In genomic region chr2:43105586-43106562, GRCh38 we compare ENCODE assay signal across 8 cellular contexts.
DNase-seq lines count a peak whose midpoint lies in the region; TF ChIP-seq lines count a peak whose summit lies in the region.

No MANE protein-coding gene starts in this region.

- H3K36me3 Mint-ChIP-seq in endodermal cell (ENCODE audit: low read depth) (no peaks in the 10 kb centered on the region), nephron (ENCODE audit: low read depth) (no peaks in the 10 kb centered on the region)

- H3K9me3 Mint-ChIP-seq in endodermal cell (no peaks in the 10 kb centered on the region), nephron (peaks cover 3% of the 10 kb centered on the region)

- WGBS in endodermal cell (ENCODE audit: insufficient coverage in 1 of 2, insufficient read length in 1 of 2), 2 experiments, result 83 to 91% methylated on average over 1 to 4 of the region's 4 CpGs

- no peaks in the 10 kb centered on the region for H3K9me3 ChIP-seq in endodermal cell (ENCODE audit: control insufficient read depth, low read length)

- DNase-seq in DMS53 (lab: John Stamatoyannopoulos, UW), result peak; percentile 11
- DNase-seq in DMS53 treated with DMSO at 0.1 percent for 48 hours (lab: John Stamatoyannopoulos, UW; ENCODE audit: unreplicated experiment), result no peak
- peak; percentile 83 for DNase-seq in NOMO-1 treated with DMSO at 0.1 percent for 48 hours (lab: John Stamatoyannopoulos, UW; ENCODE audit: unreplicated experiment)
- DNase-seq in endodermal cell, result peak; percentile 72
- no peak for DNase-seq in middle frontal gyrus (ENCODE audit: extremely low spot score, low spot score)
- no peak for DNase-seq in NCI-H187 treated with DMSO at 0.1 percent for 48 hours (lab: John Stamatoyannopoulos, UW)
- no peak for DNase-seq in NCI-H446 treated with DMSO at 0.1 percent for 48 hours (lab: John Stamatoyannopoulos, UW)

- H3K4me1 Mint-ChIP-seq in endodermal cell (peaks cover 4% of the 10 kb centered on the region), nephron (peaks cover 78% of the 10 kb centered on the region)

- H3K4me3 ChIP-seq in endodermal cell (ENCODE audit: low read length), result no peak overlapping the region

- TF ChIP-seq CTCF in endodermal cell (conservative IDR thresholded peaks at IDR 0.05) (peak; percentile 51), nephron (IDR thresholded peaks at IDR 0.05; ENCODE audit: unreplicated experiment in 3 of 3) (peak; percentile 11 to 31 (median 19))

- H3K4me3 Mint-ChIP-seq in endodermal cell (no peak overlapping the region), nephron (no peak overlapping the region)

- H3K27ac ChIP-seq in endodermal cell (ENCODE audit: low read depth, low read length), result peak overlapping the region; percentile 59

- H3K36me3 ChIP-seq in endodermal cell (ENCODE audit: control insufficient read depth, insufficient read depth, low read length), result no peaks in the 10 kb centered on the region

- no peak overlapping the region for H3K27ac Mint-ChIP-seq in endodermal cell
- peak overlapping the region; percentile 77 to 90 (median 85) for H3K27ac Mint-ChIP-seq in nephron

- peaks cover 10% of the 10 kb centered on the region for H3K27me3 ChIP-seq in endodermal cell (ENCODE audit: control insufficient read depth, insufficient read depth, low read length, poor library complexity, severe bottlenecking)

- peaks cover 9% of the 10 kb centered on the region for H3K27me3 Mint-ChIP-seq in endodermal cell (ENCODE audit: insufficient read depth)
- H3K27me3 Mint-ChIP-seq in nephron (ENCODE audit: low read depth), result peaks cover 6% of the 10 kb centered on the region

- peaks cover 4% of the 10 kb centered on the region for H3K4me1 ChIP-seq in endodermal cell (ENCODE audit: control insufficient read depth, insufficient read depth, low read length)

- H3K9ac ChIP-seq in endodermal cell (ENCODE audit: extremely low read depth, low read length, poor library complexity, severe bottlenecking), result no peak overlapping the region

Comparison
In these comparisons a context has a peak if more than half of its experiments do, and no peak if none do; other contexts are left out.
1. DNase-seq: peak in DMS53 (single experiment), NOMO-1 treated with DMSO at 0.1 percent for 48 hours (single experiment) and endodermal cell (single experiment); none in DMS53 treated with DMSO at 0.1 percent for 48 hours (single experiment), middle frontal gyrus (single experiment), NCI-H187 treated with DMSO at 0.1 percent for 48 hours (single experiment) and NCI-H446 treated with DMSO at 0.1 percent for 48 hours (single experiment).